24 cellular contexts compared by ENCODE assay signal in the genomic region with DNA sequence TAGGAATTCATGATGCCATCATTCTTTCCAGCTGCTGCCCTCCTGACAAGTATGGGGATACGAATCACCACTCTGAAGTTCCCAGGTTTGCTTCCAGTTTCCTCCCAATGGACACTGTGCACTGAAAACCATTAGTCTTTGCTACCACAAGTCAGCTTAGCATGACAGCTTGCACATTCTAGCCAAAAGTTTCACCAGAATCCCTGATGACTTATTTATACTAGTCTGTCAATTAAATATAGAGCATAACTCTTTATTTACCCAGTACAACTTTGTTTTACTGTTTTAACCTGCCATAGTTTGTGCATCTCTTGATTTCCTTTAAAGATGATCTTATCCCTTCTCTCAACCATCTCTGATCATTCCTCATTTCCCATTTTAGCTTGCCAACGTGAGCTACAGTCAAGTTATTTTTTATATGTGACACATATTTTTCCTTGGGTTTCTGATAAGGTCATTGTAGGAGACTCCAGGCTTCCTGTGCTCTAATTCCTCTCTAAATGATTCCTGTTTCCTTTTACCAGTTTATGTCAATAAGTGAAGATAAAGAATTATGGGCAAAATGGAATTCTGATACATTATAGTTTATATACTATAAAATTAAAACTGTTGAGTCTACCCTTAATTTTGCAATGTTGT.
DNase-seq lines count a peak whose midpoint lies in the region; ATAC-seq, FAIRE-seq and TF ChIP-seq lines count a peak whose summit lies in the region.
"Had no signal": no experiment of that assay in that cellular context is flagged by ENCODE, and none has a peak within 500 bp of the region (broad histone marks: within the 10 kb centered on the region; RNA-seq: fewer than 3 reads in every experiment).

No MANE protein-coding gene starts in this region.

- CTCF ChIA-PET in IMR-90 (lab: Yijun Ruan, JAX), result interaction anchor here (0.9 kb wide), 1 partner anchor 25 kb away, joined by 3 read pairs; no protein-coding TSS in a partner anchor

- H3K4me3 ChIP-seq in IMR-90 (ENCODE audit: insufficient read depth, low read depth, low read length) (no peak overlapping the region), left ventricle myocardium inferior (no peak overlapping the region), tibial artery (no peak overlapping the region)
- H3K4me3 ChIP-seq: sigmoid colon had no signal

- no peak overlapping the region for H4K91ac ChIP-seq in IMR-90 (ENCODE audit: insufficient read depth, low read depth, low read length)

- intact Hi-C loops in IMR-90 (cut with micrococcal nuclease), result no loop called here
- intact Hi-C loops in left ventricle myocardium inferior (cut with micrococcal nuclease), result no loop called here
- intact Hi-C loops in tibial artery (cut with DNase I; ENCODE audit: low total_unique reads), result no loop called here

- no peak overlapping the region for H3K4ac ChIP-seq in IMR-90 (ENCODE audit: low read depth, low read length)

- no TSS peak for BruUV-seq in IMR-90 (replicated peaks; lab: Mats Ljungman, UMichigan)

- no peak overlapping the region for H4K8ac ChIP-seq in IMR-90 (ENCODE audit: low read depth in 2 of 2, low read length in 2 of 2)

- H4K20me1 ChIP-seq in IMR-90 (ENCODE audit: insufficient read depth, low read length), result no peaks in the 10 kb centered on the region

- H3K23ac ChIP-seq in IMR-90 (ENCODE audit: low read depth, low read length), result no peak overlapping the region

- H2AK5ac ChIP-seq in IMR-90 (ENCODE audit: low read depth, low read length), result no peak overlapping the region

- no peaks in the 10 kb centered on the region for H3K9me1 ChIP-seq in IMR-90 (ENCODE audit: insufficient read depth, low read length)

- no peak overlapping the region for H3K18ac ChIP-seq in IMR-90 (ENCODE audit: low read depth, low read length)

- H3K27ac ChIP-seq in IMR-90 (ENCODE audit: insufficient read depth, low read length) (no peak overlapping the region), left ventricle myocardium inferior (replicated peaks) (peak overlapping the region; percentile 52), tibial artery (peak overlapping the region; percentile 30 to 51)
- H3K27ac ChIP-seq: sigmoid colon had no signal

- no peak overlapping the region for H2BK120ac ChIP-seq in IMR-90 (ENCODE audit: low read depth, low read length)

- H3K9me3 ChIP-seq in IMR-90 (ENCODE audit: control insufficient read depth, insufficient read depth, low read length) (no peaks in the 10 kb centered on the region), left ventricle myocardium inferior (replicated peaks) (no peaks in the 10 kb centered on the region), tibial artery (no peaks in the 10 kb centered on the region)
- H3K9me3 ChIP-seq: sigmoid colon, SK-N-SH had no signal

- TF ChIP-seq CTCF in IMR-90 (conservative IDR thresholded peaks at IDR 0.05; ENCODE audit: low read depth, low read length) (no peak), left ventricle myocardium inferior (IDR thresholded peaks at IDR 0.05; ENCODE audit: borderline replicate concordance) (no peak), tibial artery (IDR thresholded peaks at IDR 0.05) (no peak)

- FAIRE-seq in frontal cortex (lab: Jason Lieb, UNC), result no peak
- FAIRE-seq: islet of Langerhans had no signal

- H2AK9ac ChIP-seq in IMR-90 (replicated peaks; ENCODE audit: low read depth, low read length, poor library complexity), result no peak overlapping the region

- ATAC-seq in IMR-90 (ENCODE audit: low read depth), result 0 out of 2 replicates have a peak, but pooled peaks have one; percentile 32
- ATAC-seq in GM21390 (IDR thresholded peaks at IDR 0.05; ENCODE audit: unreplicated experiment), result no peak
- ATAC-seq: WTC11 had no signal

- no peak overlapping the region for H2BK20ac ChIP-seq in IMR-90 (ENCODE audit: low read depth, low read length)

- H3K56ac ChIP-seq in IMR-90 (ENCODE audit: extremely low read depth, insufficient read depth, low read length), result no peak overlapping the region

- H3K14ac ChIP-seq in IMR-90 (replicated peaks; ENCODE audit: low read depth, low read length), result no peak overlapping the region

- TF ChIP-seq POLR2A in IMR-90 (IDR thresholded peaks at IDR 0.05; ENCODE audit: low read depth, low read length), result no peak

- no peak overlapping the region for H3K9ac ChIP-seq in IMR-90 (ENCODE audit: low read depth, low read length)
- H3K9ac ChIP-seq: SK-N-SH had no signal

- no peak overlapping the region for H4K5ac ChIP-seq in IMR-90 (ENCODE audit: low read depth, low read length)

- WGBS in IMR-90 (ENCODE audit: extremely low coverage in 2 of 2, insufficient read length in 1 of 2), 2 experiments, result 89% methylated on average over 1 of the region's 2 CpGs; no CpG with 5 or more reads in 1 of the 2 experiments

- in situ Hi-C loops in IMR-90 (cut with MboI; ENCODE audit: low sequenced_read_pairs), result no loop called here

- H3K36me3 ChIP-seq in IMR-90 (ENCODE audit: control insufficient read depth, insufficient read depth, low read length) (no peaks in the 10 kb centered on the region), left ventricle myocardium inferior (no peaks in the 10 kb centered on the region), tibial artery (no peaks in the 10 kb centered on the region)
- H3K36me3 ChIP-seq: sigmoid colon had no signal

- H3K4me1 ChIP-seq in IMR-90 (ENCODE audit: control insufficient read depth, insufficient read depth, low read length) (no peaks in the 10 kb centered on the region), left ventricle myocardium inferior (peaks cover 29% of the 10 kb centered on the region), tibial artery (peaks cover 0 to 24% (median 2%) of the 10 kb centered on the region in 4 donors)
- H3K4me1 ChIP-seq: sigmoid colon had no signal

- POLR2A ChIA-PET in IMR-90 (lab: Charles Lee; ENCODE audit: unreplicated experiment), result no interaction called here

- dilution Hi-C loops in IMR-90 (cut with HindIII; ENCODE audit: low sequenced_read_pairs, unreplicated experiment), result no loop called here

- no peak overlapping the region for H2AFZ ChIP-seq in IMR-90 (replicated peaks; ENCODE audit: low read length, poor library complexity)

- H2BK5ac ChIP-seq in IMR-90 (ENCODE audit: low read depth, low read length, poor library complexity, severe bottlenecking), result no peak overlapping the region

- TF ChIP-seq RAD21 in IMR-90 (IDR thresholded peaks at IDR 0.05; ENCODE audit: low read length), result no peak

- H3K4me2 ChIP-seq in IMR-90 (ENCODE audit: low read depth, low read length), result no peak overlapping the region
- H3K4me2 ChIP-seq: SK-N-SH had no signal

- peak; percentile 34 for DNase-seq in IMR-90
- peak; percentile 64 for DNase-seq in dermis blood vessel endothelial cell
- DNase-seq in left ventricle myocardium inferior, result no peak
- DNase-seq in tibial artery, result peak in 1 of 2 donors; percentile 23
- no peak for DNase-seq in stimulated activated CD4-positive, alpha-beta T cell treated with anti-CD3 and anti-CD28 coated beads, Interleukin-1b, Interleukin-23, amount 100 ng/mL, for 48 hours
- no peak for DNase-seq in frontal cortex (ENCODE audit: low spot score in 2 of 2)
- DNase-seq: activated CD4-positive, alpha-beta memory T cell treated with anti-CD3 and anti-CD28 coated beads for 36 hours; activated gamma-delta T cell; activated T-cell treated with anti-CD3 and anti-CD28 coated beads for 4 hours; amygdala; DMS79 treated with DMSO at 0.1 percent for 48 hours; effector CD4-positive, alpha-beta T cell; H7; hypothalamus; Karpas-422; mammary epithelial cell; naive B cell; NCI-H1092 treated with DMSO at 0.1 percent for 48 hours; NCI-H2081 treated with DMSO at 0.1 percent for 48 hours; sigmoid colon; SK-N-SH had no signal

- no peak overlapping the region for H2BK15ac ChIP-seq in IMR-90 (ENCODE audit: low read depth, low read length)

- H3K27me3 ChIP-seq in IMR-90 (ENCODE audit: control insufficient read depth, insufficient read depth, low read length) (no peaks in the 10 kb centered on the region), left ventricle myocardium inferior (ENCODE audit: low read depth) (no peaks in the 10 kb centered on the region), tibial artery (no peaks in the 10 kb centered on the region)
- H3K27me3 ChIP-seq: sigmoid colon had no signal

- H3K79me1 ChIP-seq in IMR-90 (ENCODE audit: low read depth in 1 of 2, low read length in 2 of 2), result no peaks in the 10 kb centered on the region

TF ChIP-seq in IMR-90, 13 proteins besides CTCF, POLR2A, EP300 and RAD21:
- TF ChIP-seq MAFK (IDR thresholded peaks at IDR 0.05; ENCODE audit: low read depth, low read length) (no peak), MXI1 (IDR thresholded peaks at IDR 0.05; ENCODE audit: borderline replicate concordance, low read depth, low read length) (no peak), BHLHE40 (IDR thresholded peaks at IDR 0.05; ENCODE audit: low read depth, low read length) (no peak), CHD1 (IDR thresholded peaks at IDR 0.05; ENCODE audit: low read depth, low read length) (no peak), FOS (IDR thresholded peaks at IDR 0.05; ENCODE audit: low read depth, low read length) (no peak), RCOR1 (IDR thresholded peaks at IDR 0.05; ENCODE audit: insufficient replicate concordance, low read length) (no peak), SMC3 (IDR thresholded peaks at IDR 0.05; ENCODE audit: low read depth, low read length) (no peak), NFE2L2 (IDR thresholded peaks at IDR 0.05; ENCODE audit: low read depth, low read length) (no peak), MAZ (IDR thresholded peaks at IDR 0.05; ENCODE audit: borderline replicate concordance, low read depth, low read length) (no peak), ELK1 (IDR thresholded peaks at IDR 0.05; ENCODE audit: borderline replicate concordance, low read depth, low read length) (no peak)
- TF ChIP-seq, protein P1, sequence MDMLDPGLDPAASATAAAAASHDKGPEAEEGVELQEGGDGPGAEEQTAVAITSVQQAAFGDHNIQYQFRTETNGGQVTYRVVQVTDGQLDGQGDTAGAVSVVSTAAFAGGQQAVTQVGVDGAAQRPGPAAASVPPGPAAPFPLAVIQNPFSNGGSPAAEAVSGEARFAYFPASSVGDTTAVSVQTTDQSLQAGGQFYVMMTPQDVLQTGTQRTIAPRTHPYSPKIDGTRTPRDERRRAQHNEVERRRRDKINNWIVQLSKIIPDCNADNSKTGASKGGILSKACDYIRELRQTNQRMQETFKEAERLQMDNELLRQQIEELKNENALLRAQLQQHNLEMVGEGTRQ (IDR thresholded peaks at IDR 0.05; ENCODE audit: low read depth, low read length), result no peak

Comparison
In these comparisons a context has a peak if more than half of its experiments do, and no peak if none do; other contexts are left out.
1. DNase-seq: peak in IMR-90 (single experiment) and dermis blood vessel endothelial cell (single experiment); none in left ventricle myocardium inferior (single experiment), stimulated activated CD4-positive, alpha-beta T cell treated with anti-CD3 and anti-CD28 coated beads, Interleukin-1b, Interleukin-23, amount 100 ng/mL, for 48 hours (single experiment) and frontal cortex (0 of 2).